Comparison of ENCODE assay signal across 1 cellular context in genomic region chr11:124892750-124893454, GRCh38.
TF ChIP-seq lines count a peak whose summit lies in the region.

No MANE protein-coding gene starts in this region.

TF ChIP-seq in WTC11, 78 proteins besides CTCF, POLR2A, EP300 and RAD21 (continued from another document):
- TF ChIP-seq, protein P1, sequence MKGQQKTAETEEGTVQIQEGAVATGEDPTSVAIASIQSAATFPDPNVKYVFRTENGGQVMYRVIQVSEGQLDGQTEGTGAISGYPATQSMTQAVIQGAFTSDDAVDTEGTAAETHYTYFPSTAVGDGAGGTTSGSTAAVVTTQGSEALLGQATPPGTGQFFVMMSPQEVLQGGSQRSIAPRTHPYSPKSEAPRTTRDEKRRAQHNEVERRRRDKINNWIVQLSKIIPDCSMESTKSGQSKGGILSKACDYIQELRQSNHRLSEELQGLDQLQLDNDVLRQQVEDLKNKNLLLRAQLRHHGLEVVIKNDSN (CRISPR knock-in tag; IDR thresholded peaks at IDR 0.05) = no peak
TF ChIP-seq in WTC11: peak in this region for 0.
